11 cellular contexts compared by ENCODE assay signal in the genomic region with DNA sequence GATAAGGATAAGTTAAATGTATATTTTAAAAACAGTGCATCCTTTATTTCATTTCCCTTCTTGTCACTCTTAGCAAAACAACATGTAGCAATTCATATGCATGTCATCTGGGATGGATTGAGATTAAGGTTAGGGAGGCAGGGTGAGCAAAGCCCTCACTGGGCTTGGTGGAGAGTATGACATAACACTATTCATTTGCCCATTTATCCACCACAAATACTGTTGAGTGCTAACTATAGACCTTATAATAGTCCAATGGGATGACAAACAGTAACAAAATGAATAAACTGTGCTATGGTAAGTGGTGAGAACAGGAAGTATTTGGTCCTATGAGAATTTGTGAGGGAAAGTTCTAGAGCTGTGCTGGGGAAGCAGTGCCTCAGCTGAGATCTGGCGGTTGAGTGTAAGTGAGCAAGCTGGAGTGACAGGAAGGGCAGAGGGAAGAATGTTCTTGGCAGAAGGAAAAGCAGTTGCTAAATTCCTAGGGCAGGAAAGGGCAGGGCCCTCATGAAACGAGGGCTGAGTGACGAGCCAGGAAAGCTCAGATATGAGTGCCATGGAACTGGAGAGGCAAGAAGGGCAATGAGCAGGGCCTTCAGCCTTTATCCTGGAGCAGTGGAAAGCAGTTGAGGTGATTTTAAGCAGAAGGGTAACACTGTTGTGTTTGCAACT. TPM values are rescaled to one million over a fixed set of nuclear protein-coding genes. Genes with fewer than 3 reads are reported as not detected.
DNase-seq lines count a peak whose midpoint lies in the region; ATAC-seq, FAIRE-seq and TF ChIP-seq lines count a peak whose summit lies in the region.
"Had no signal": no experiment of that assay in that cellular context is flagged by ENCODE, and none has a peak within 500 bp of the region (broad histone marks: within the 10 kb centered on the region; RNA-seq: fewer than 3 reads in every experiment).

No MANE protein-coding gene starts in this region.

- H3K36me3 Mint-ChIP-seq in CD8-positive, alpha-beta T cell: peaks cover 39% of the 10 kb centered on the region

- peaks cover 3 to 93% (median 74%) of the 10 kb centered on the region in 9 donors for H3K4me1 ChIP-seq in heart right ventricle
- no peaks in the 10 kb centered on the region for H3K4me1 ChIP-seq in CD8-positive, alpha-beta T cell (ENCODE audit: insufficient read depth, low read length)

- H3K4me3 ChIP-seq in astrocyte of the spinal cord (ENCODE audit: low read depth, low read length) (no peak overlapping the region), heart right ventricle (no peak overlapping the region)
- no peak overlapping the region for H3K4me3 ChIP-seq in CD8-positive, alpha-beta T cell (ENCODE audit: low read depth, low read length)

- no peak for TF ChIP-seq POLR2A in GM12892 (IDR thresholded peaks at IDR 0.05; ENCODE audit: low read depth, low read length)

- H3K9me3 ChIP-seq in heart right ventricle: no peaks in the 10 kb centered on the region
- H3K9me3 ChIP-seq in CD8-positive, alpha-beta T cell (ENCODE audit: low read length): no peaks in the 10 kb centered on the region

- WGBS in heart right ventricle, 2 donors: 7 to 11% methylated on average over 3 of the region's 3 CpGs

- POLR2A ChIA-PET in CD8-positive, alpha-beta T cell (lab: Charles Lee): no interaction called here

- DNase-seq in GM12892 (ENCODE audit: insufficient read length): no peak
- peak; percentile 19 for DNase-seq in astrocyte of the spinal cord (ENCODE audit: low read depth, low spot score)
- peak; percentile 33 to 63 for DNase-seq in heart right ventricle
- no peak for DNase-seq in sciatic nerve (ENCODE audit: low spot score)
- DNase-seq in CD8-positive, alpha-beta T cell: no peak
- no peak for DNase-seq in NCI-H2081 treated with DMSO at 0.1 percent for 48 hours (lab: John Stamatoyannopoulos, UW)
- no peak for DNase-seq in effector CD4-positive, alpha-beta T cell
- DNase-seq: effector CD8-positive, alpha-beta T cell; naive thymus-derived CD4-positive, alpha-beta T cell; NCI-H1092 treated with DMSO at 0.1 percent for 48 hours had no signal

- CTCF ChIA-PET in CD8-positive, alpha-beta T cell (lab: Charles Lee): no interaction called here

- no peak overlapping the region for H3K4me3 Mint-ChIP-seq in CD8-positive, alpha-beta T cell

- intact Hi-C loops in heart right ventricle (cut with DNase I): loop anchor here in 2 of 10 donors (10.0 kb wide), 2 partner anchors 48 to 148 kb away; no protein-coding TSS in a partner anchor
- intact Hi-C loops in sciatic nerve (cut with DNase I): no loop called here
- intact Hi-C loops in CD8-positive, alpha-beta T cell (cut with DNase I, micrococcal nuclease): loop anchor here (5.0 to 10.0 kb wide), 3 partner anchors 378 to 880 kb away; a partner anchor contains a TSS

- ATAC-seq in heart right ventricle (peak; percentile 82 to 98 (median 94)), sciatic nerve (peak; percentile 89), GM19351 (IDR thresholded peaks at IDR 0.05; ENCODE audit: unreplicated experiment) (no peak)
- no peak for ATAC-seq in CD8-positive, alpha-beta T cell
- ATAC-seq: naive thymus-derived CD4-positive, alpha-beta T cell had no signal

- H3K9me3 Mint-ChIP-seq in CD8-positive, alpha-beta T cell: no peaks in the 10 kb centered on the region
- H3K9me3 Mint-ChIP-seq: naive thymus-derived CD4-positive, alpha-beta T cell had no signal

- H3K36me3 ChIP-seq in heart right ventricle: peaks cover 0 to 24% (median 0%) of the 10 kb centered on the region in 9 donors
- no peaks in the 10 kb centered on the region for H3K36me3 ChIP-seq in CD8-positive, alpha-beta T cell (ENCODE audit: insufficient read depth, low read length)

- no peak overlapping the region for H3K27ac Mint-ChIP-seq in CD8-positive, alpha-beta T cell
- H3K27ac Mint-ChIP-seq: naive thymus-derived CD4-positive, alpha-beta T cell had no signal

- H3K27ac ChIP-seq in heart right ventricle: peak overlapping the region; percentile 28 to 90 (median 80)
- H3K27ac ChIP-seq in CD8-positive, alpha-beta T cell (ENCODE audit: low read depth, low read length): no peak overlapping the region

- in situ Hi-C loops in astrocyte of the spinal cord (cut with HindIII; ENCODE audit: low sequenced_read_pairs): no loop called here

- TF ChIP-seq CTCF in astrocyte of the spinal cord (IDR thresholded peaks at IDR 0.05; ENCODE audit: low read depth, low read length): no peak
- no peak for TF ChIP-seq CTCF in heart right ventricle (IDR thresholded peaks at IDR 0.05)
- TF ChIP-seq CTCF in CD8-positive, alpha-beta T cell (IDR thresholded peaks at IDR 0.05): no peak

- FAIRE-seq in GM12892 (lab: Jason Lieb, UNC): peak; percentile 77

- no peaks in the 10 kb centered on the region for H3K27me3 Mint-ChIP-seq in CD8-positive, alpha-beta T cell (ENCODE audit: low read depth)
- H3K27me3 Mint-ChIP-seq: naive thymus-derived CD4-positive, alpha-beta T cell had no signal

- peaks cover 37% of the 10 kb centered on the region for H3K4me1 Mint-ChIP-seq in CD8-positive, alpha-beta T cell (ENCODE audit: low read depth)

- H3K27me3 ChIP-seq in heart right ventricle: no peaks in the 10 kb centered on the region
- H3K27me3 ChIP-seq in CD8-positive, alpha-beta T cell (ENCODE audit: insufficient read depth, low read length): no peaks in the 10 kb centered on the region

RNA-seq across cellular contexts. Expression of a gene that starts 6.7 kb away (rescaled TPM):
- 59.8 TPM for polyA plus RNA-seq in GM12892 (2012; ENCODE audit: missing spikeins)
- total RNA-seq in heart right ventricle (100 to 1,000 TPM in 3 of 10 donors, 10 to 100 TPM in 7; 66.7 to 122 (median 87.4) TPM), sciatic nerve (102 TPM)
- polyA plus RNA-seq in heart right ventricle: 10 to 100 TPM; 32.9 to 50.9 TPM
- total RNA-seq in CD8-positive, alpha-beta T cell: 10 to 100 TPM; 13.8 to 14.0 TPM

Comparison
In these comparisons a context has a peak if more than half of its experiments do, and no peak if none do; other contexts are left out.
1. DNase-seq: peak in astrocyte of the spinal cord (single experiment) and heart right ventricle (2 of 2); none in GM12892 (single experiment), sciatic nerve (single experiment), CD8-positive, alpha-beta T cell (0 of 7), NCI-H2081 treated with DMSO at 0.1 percent for 48 hours (single experiment) and effector CD4-positive, alpha-beta T cell (single experiment).
2. ATAC-seq: peak in heart right ventricle (8 of 8) and sciatic nerve (single experiment); none in CD8-positive, alpha-beta T cell (single experiment) and GM19351 (single experiment).